In the genomic region with DNA sequence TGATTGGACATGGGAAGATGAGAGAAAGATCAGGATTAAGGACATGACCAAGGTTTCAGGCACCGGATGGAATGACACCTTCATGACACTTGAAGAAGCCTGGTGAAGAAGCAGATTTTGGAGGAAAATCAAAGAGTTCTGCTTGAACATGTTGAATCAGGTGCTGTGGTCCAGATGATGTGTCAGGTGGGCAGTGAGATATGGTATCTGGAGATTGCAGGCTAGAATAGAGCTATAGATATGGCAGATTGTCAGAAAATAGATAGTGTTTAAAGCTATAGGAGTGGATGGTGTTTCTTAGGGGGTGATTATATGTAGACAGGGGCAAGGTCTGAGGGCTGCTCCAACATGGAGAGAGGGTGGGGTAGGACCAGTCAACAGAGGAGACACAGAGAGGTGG, we compare ENCODE assay signal across 2 cellular contexts.
TF ChIP-seq lines count a peak whose summit lies in the region.

No MANE protein-coding gene starts in this region.

TF ChIP-seq in IMR-90, 13 proteins besides CTCF, POLR2A, EP300 and RAD21:
- TF ChIP-seq CHD1 (IDR thresholded peaks at IDR 0.05; ENCODE audit: low read depth, low read length) (no peak), NFE2L2 (IDR thresholded peaks at IDR 0.05; ENCODE audit: low read depth, low read length) (no peak), MAZ (IDR thresholded peaks at IDR 0.05; ENCODE audit: borderline replicate concordance, low read depth, low read length) (no peak), RCOR1 (IDR thresholded peaks at IDR 0.05; ENCODE audit: insufficient replicate concordance, low read length) (no peak)
- TF ChIP-seq, protein P1, sequence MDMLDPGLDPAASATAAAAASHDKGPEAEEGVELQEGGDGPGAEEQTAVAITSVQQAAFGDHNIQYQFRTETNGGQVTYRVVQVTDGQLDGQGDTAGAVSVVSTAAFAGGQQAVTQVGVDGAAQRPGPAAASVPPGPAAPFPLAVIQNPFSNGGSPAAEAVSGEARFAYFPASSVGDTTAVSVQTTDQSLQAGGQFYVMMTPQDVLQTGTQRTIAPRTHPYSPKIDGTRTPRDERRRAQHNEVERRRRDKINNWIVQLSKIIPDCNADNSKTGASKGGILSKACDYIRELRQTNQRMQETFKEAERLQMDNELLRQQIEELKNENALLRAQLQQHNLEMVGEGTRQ (IDR thresholded peaks at IDR 0.05; ENCODE audit: low read depth, low read length), result no peak

TF ChIP-seq in H1, 55 proteins besides CTCF, POLR2A, EP300 and RAD21:
- no peak for TF ChIP-seq JUN (IDR thresholded peaks at IDR 0.05; ENCODE audit: low read depth, low read length)
- no peak for TF ChIP-seq RXRA (IDR thresholded peaks at IDR 0.05; ENCODE audit: insufficient read depth, low read depth, low read length)
- no peak for TF ChIP-seq KDM1A (IDR thresholded peaks at IDR 0.05; ENCODE audit: borderline replicate concordance, low read length)
